ENCODE assay signal across 9 cellular contexts in genomic region chr2:190023860-190024259, GRCh38. TPM values are rescaled to one million over a fixed set of nuclear protein-coding genes. Genes with fewer than 3 reads are reported as not detected.
DNase-seq lines count a peak whose midpoint lies in the region; ATAC-seq, FAIRE-seq and TF ChIP-seq lines count a peak whose summit lies in the region.
"Had no signal": no experiment of that assay in that cellular context is flagged by ENCODE, and none has a peak within 500 bp of the region (broad histone marks: within the 10 kb centered on the region; RNA-seq: fewer than 3 reads in every experiment).

No MANE protein-coding gene starts in this region.

- POLR2A ChIA-PET in GM12878 (lab: Charles Lee): no interaction called here

- no peak for TF ChIP-seq EP300 in GM12878 (IDR thresholded peaks at IDR 0.05; ENCODE audit: borderline replicate concordance in 1 of 2, control insufficient read depth in 1 of 2, low read depth in 2 of 2, low read length in 2 of 2)

- TF ChIP-seq POLR2A in GM12878 (IDR thresholded peaks at IDR 0.05; ENCODE audit: low read depth, low read length): no peak

- H3K36me3 ChIP-seq in GM12878 (ENCODE audit: control insufficient read depth in 2 of 2, insufficient read depth in 2 of 2, low read length in 1 of 2): no peaks in the 10 kb centered on the region
- H3K36me3 ChIP-seq in lower lobe of right lung: no peaks in the 10 kb centered on the region
- H3K36me3 ChIP-seq: BLaER1 treated with 17β-estradiol and CSF1 and Interleukin-3, amounts not matched to agents 10 nM and 100 nM had no signal

- no peaks in the 10 kb centered on the region for H3K4me1 ChIP-seq in GM12878 (ENCODE audit: control insufficient read depth, insufficient read depth, low read length)
- H3K4me1 ChIP-seq in lower lobe of right lung: no peaks in the 10 kb centered on the region
- H3K4me1 ChIP-seq: BLaER1 treated with 17β-estradiol and CSF1 and Interleukin-3, amounts not matched to agents 10 nM and 100 nM had no signal

- intact Hi-C loops in GM12878 (cut with micrococcal nuclease; ENCODE audit: unreplicated experiment) (no loop called here), lower lobe of right lung (cut with DNase I) (no loop called here)

- H3K4me2 ChIP-seq in GM12878 (ENCODE audit: control insufficient read depth, insufficient read depth): no peak overlapping the region
- H3K4me2 ChIP-seq: BLaER1 treated with 17β-estradiol and CSF1 and Interleukin-3, amounts not matched to agents 10 nM and 100 nM had no signal

- TF ChIP-seq CTCF in HFF-Myc (IDR thresholded peaks at IDR 0.05; ENCODE audit: low read depth, low read length, missing control alignments) (peak; percentile 42), GM12878 (IDR thresholded peaks at IDR 0.05 in 2 of 3, conservative IDR thresholded peaks at IDR 0.05 in 1 of 3; ENCODE audit: control insufficient read depth in 2 of 3, extremely low read depth in 1 of 3, insufficient read depth in 1 of 3, low read depth in 3 of 3, low read length in 3 of 3) (peak; percentile 15 to 44 (median 43); a peak in 3 of 6 replicates), lower lobe of right lung (IDR thresholded peaks at IDR 0.05) (peak; percentile 39)

- 0 out of 2 replicates have a peak, but pooled peaks have one; percentile 24 for TF ChIP-seq RAD21 in GM12878 (IDR thresholded peaks at IDR 0.05; ENCODE audit: insufficient read depth, low read depth, low read length)

- in situ Hi-C loops in GM12878 (cut with MboI): no loop called here

- H3K79me2 ChIP-seq in GM12878 (ENCODE audit: control insufficient read depth, insufficient read depth, low read length): no peaks in the 10 kb centered on the region

- CTCF ChIA-PET in GM12878 (lab: Yijun Ruan, JAX): interaction anchor here (1.0 to 2.0 kb wide), 6 partner anchors 11 to 289 kb away, joined by 3 to 8 read pairs (median 4); no protein-coding TSS in a partner anchor

- H3K27me3 ChIP-seq in GM12878 (replicated peaks in 1 of 2; ENCODE audit: control insufficient read depth in 2 of 2, insufficient read depth in 2 of 2, low read length in 1 of 2) (no peaks in the 10 kb centered on the region; a peak in 1 of 4 replicates), lower lobe of right lung (ENCODE audit: low read depth) (no peaks in the 10 kb centered on the region)
- H3K27me3 ChIP-seq: BLaER1 treated with 17β-estradiol and CSF1 and Interleukin-3, amounts not matched to agents 10 nM and 100 nM had no signal

- no peaks in the 10 kb centered on the region for H4K20me1 ChIP-seq in GM12878 (ENCODE audit: control insufficient read depth, insufficient read depth)
- H4K20me1 ChIP-seq: BLaER1 treated with 17β-estradiol and CSF1 and Interleukin-3, amounts not matched to agents 10 nM and 100 nM had no signal

- peak; percentile 86 for ATAC-seq in GM12878
- no peak for ATAC-seq in lower lobe of right lung

- no TSS peak for BruUV-seq in GM12878 (replicated peaks; lab: Mats Ljungman, UMichigan)

- H3K4me3 ChIP-seq in HFF-Myc (replicated peaks; ENCODE audit: low read depth, low read length): no peak overlapping the region
- no peak overlapping the region for H3K4me3 ChIP-seq in GM12878
- no peak overlapping the region for H3K4me3 ChIP-seq in lower lobe of right lung
- H3K4me3 ChIP-seq: BLaER1 treated with 17β-estradiol and CSF1 and Interleukin-3, amounts not matched to agents 10 nM and 100 nM had no signal

- RAD21 ChIA-PET in GM12878 (lab: Charles Lee; ENCODE audit: unreplicated experiment): no interaction called here

- H3K27ac ChIP-seq in GM12878 (ENCODE audit: control insufficient read depth, insufficient read depth): no peak overlapping the region
- H3K27ac ChIP-seq in lower lobe of right lung: no peak overlapping the region
- H3K27ac ChIP-seq: BLaER1 treated with 17β-estradiol and CSF1 and Interleukin-3, amounts not matched to agents 10 nM and 100 nM had no signal

- 7% methylated on average over 5 of the region's 5 CpGs for WGBS in GM12878 (ENCODE audit: insufficient coverage, insufficient replicate concordance, low lambda C conversion rate, missing lambda C conversion rate)

- FAIRE-seq in GM12878 (lab: Jason Lieb, UNC): peak; percentile 83

- H3K9me3 ChIP-seq in GM12878 (replicated peaks; ENCODE audit: control insufficient read depth, insufficient read depth, low read length): no peaks in the 10 kb centered on the region; the same call in 2 of the 3 replicates
- no peaks in the 10 kb centered on the region for H3K9me3 ChIP-seq in lower lobe of right lung

- H3K9ac ChIP-seq in GM12878 (ENCODE audit: control insufficient read depth, insufficient read depth, low read length): no peak overlapping the region
- H3K9ac ChIP-seq: BLaER1 treated with 17β-estradiol and CSF1 and Interleukin-3, amounts not matched to agents 10 nM and 100 nM had no signal

- SMC1A ChIA-PET in GM12878 (lab: Charles Lee; ENCODE audit: uncharacterized antibody, unreplicated experiment): interaction anchor here (0.6 to 1.1 kb wide), 3 partner anchors 17 to 253 kb away, joined by 3 read pairs; no protein-coding TSS in a partner anchor

- peak; percentile 33 to 76 (median 35) for DNase-seq in NCI-H1417 (lab: John Stamatoyannopoulos, UW)
- no peak for DNase-seq in NCI-H1417 treated with DMSO at 0.1 percent for 48 hours (lab: John Stamatoyannopoulos, UW)
- DNase-seq in HFF-Myc (ENCODE audit: extremely low read depth, low read depth): peak; percentile 32
- DNase-seq in NCI-H446 treated with DMSO at 0.1 percent for 48 hours (lab: John Stamatoyannopoulos, UW): peak; percentile 35
- DNase-seq in GM12878 (ENCODE audit: low read depth, low spot score): no peak
- no peak for DNase-seq in lower lobe of right lung
- no peak for DNase-seq in stimulated activated CD4-positive, alpha-beta T cell treated with anti-CD3 and anti-CD28 coated beads, Interleukin-15, amount 100 ng/mL, for 24 hours
- DNase-seq in activated gamma-delta T cell (lab: John Stamatoyannopoulos, UW): no peak

- H2AFZ ChIP-seq in GM12878 (ENCODE audit: control insufficient read depth, low read depth, low read length): no peak overlapping the region

TF ChIP-seq in GM12878, 131 proteins besides CTCF, POLR2A, EP300 and RAD21:
- TF ChIP-seq SUZ12 (IDR thresholded peaks at IDR 0.05; ENCODE audit: unreplicated experiment) (no peak), POU2F2 (IDR thresholded peaks at IDR 0.05; ENCODE audit: borderline replicate concordance, low read depth, low read length) (peak; percentile 88; the same call in 2 of the 3 replicates)

RNA-seq across cellular contexts. Expression of gene MSTN, which starts 38.7 kb away (rescaled TPM):
- 0.81 and 1.0 TPM in 2 replicates for total RNA-seq in GM12878 (2013; cell fraction: nucleolus; rRNA removed)
- total RNA-seq in GM12878 (2014; rRNA removed) (0.05 TPM in 1 of 2 replicates, not detected in the other), GM12878 (2014; rRNA removed; fragmentation: Illumina TruSeq; extraction: Trizol) (not detected in 2 replicates), GM12878 (2021) (not detected in 2 replicates), lower lobe of right lung (0.18 TPM)
- not detected for polyA plus RNA-seq in GM12878 (2011; ENCODE audit: low read depth)
- polyA plus RNA-seq in GM12878 (2011; rRNA removed) (0.33 and 0.88 TPM in 2 replicates), GM12878 (2014; fragmentation: Illumina TruSeq; extraction: Trizol) (0.04 TPM in 1 of 2 replicates, not detected in the other), GM12878 (2014; fragmentation: Nextera tagmentation; extraction: Ambion mirVana) (not detected), GM12878 (2014; rRNA removed) (0.10 TPM in 1 of 2 replicates, not detected in the other), GM12878 (2016; fragmentation: Nextera tagmentation; extraction: Ambion mirVana) (not detected)
- 0.06 TPM in 1 of 2 replicates, not detected in the other for polyA plus RNA-seq in GM12878 (2011; cell fraction: cytosol; rRNA removed)
- 1.2 and 1.6 TPM in 2 replicates for polyA plus RNA-seq in GM12878 (2011; cell fraction: nucleus; rRNA removed)
- polyA plus RNA-seq in GM12878 (2012): 0.04 TPM in 1 of 2 replicates, not detected in the other
- 0.10 and 0.15 TPM in 2 replicates for polyA minus RNA-seq in GM12878 (2011; rRNA and poly(A)+ RNA removed)
- polyA minus RNA-seq in GM12878 (2011; cell fraction: cytosol; rRNA and poly(A)+ RNA removed): not detected in 2 replicates
- polyA minus RNA-seq in GM12878 (2011; cell fraction: nucleus; rRNA and poly(A)+ RNA removed): 0.24 and 0.29 TPM in 2 replicates

Comparison
In these comparisons a context has a peak if more than half of its experiments do, and no peak if none do; other contexts are left out.
1. DNase-seq: peak in NCI-H1417 (3 of 3), HFF-Myc (single experiment) and NCI-H446 treated with DMSO at 0.1 percent for 48 hours (single experiment); none in NCI-H1417 treated with DMSO at 0.1 percent for 48 hours (single experiment), GM12878 (single experiment), lower lobe of right lung (single experiment), stimulated activated CD4-positive, alpha-beta T cell treated with anti-CD3 and anti-CD28 coated beads, Interleukin-15, amount 100 ng/mL, for 24 hours (single experiment) and activated gamma-delta T cell (single experiment).
2. Peak in every context shown above with its lines, with median percentiles within 50 percentile points of each other: CTCF ChIP-seq.